Comparison of ENCODE assay signal across 1 cellular context in genomic region chr6:158040804-158041347, GRCh38.
TF ChIP-seq lines count a peak whose summit lies in the region.

No MANE protein-coding gene starts in this region.

TF ChIP-seq in SK-N-SH treated with all-trans-retinoic acid at 6 μM for 48 hours, 23 proteins besides CTCF, POLR2A, EP300 and RAD21 (continued from another document):
- TF ChIP-seq CREB5 (CRISPR knock-in tag; IDR thresholded peaks at IDR 0.05; ENCODE audit: low read depth) (no peak), ARNTL (CRISPR knock-in tag; IDR thresholded peaks at IDR 0.05; ENCODE audit: borderline replicate concordance, low read depth) (no peak), SNAI2 (CRISPR knock-in tag; IDR thresholded peaks at IDR 0.05) (no peak; the same call in none of the 2 replicates)
